8 cellular contexts compared by ENCODE assay signal in the genomic region with DNA sequence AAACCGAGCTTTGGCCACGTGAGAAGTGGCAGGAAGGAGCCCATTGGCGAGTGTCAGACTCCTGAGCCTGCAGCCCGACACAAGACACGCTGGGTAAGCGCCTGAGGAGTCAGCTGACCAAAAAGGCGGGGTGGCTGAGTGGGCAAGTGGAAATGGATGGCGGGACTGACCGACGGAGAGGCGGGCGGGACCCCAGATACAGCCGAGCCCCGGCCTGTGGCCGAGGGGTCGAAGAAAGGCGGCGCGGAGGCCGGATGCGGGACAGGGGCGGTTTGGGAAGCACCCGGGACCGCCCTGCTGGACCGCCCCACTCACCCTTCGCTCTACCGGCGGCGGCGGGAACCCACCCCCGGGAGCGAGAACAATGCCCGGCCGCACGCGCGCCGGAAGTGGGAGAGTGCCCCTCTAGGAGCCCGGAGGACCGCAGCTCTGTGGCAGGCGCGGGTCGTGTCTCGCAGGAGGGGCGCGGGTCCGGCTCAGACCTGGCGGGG. TPM values are rescaled to one million over a fixed set of nuclear protein-coding genes. Genes with fewer than 3 reads are reported as not detected.
A peak's percentile ranks its signal among the peaks of the same experiment; 100 is the strongest.
DNase-seq lines count a peak whose midpoint lies in the region; ATAC-seq, FAIRE-seq and TF ChIP-seq lines count a peak whose summit lies in the region.

No MANE protein-coding gene starts in this region.

- no peaks in the 10 kb centered on the region for H3K27me3 Mint-ChIP-seq in activated B cell treated with CpG ODN at 0.5 μM for 24 hours

- no peak for FAIRE-seq in keratinocyte (lab: Jason Lieb, UNC)

- no peaks in the 10 kb centered on the region for H3K27me3 ChIP-seq in keratinocyte (ENCODE audit: control insufficient read depth, extremely low read depth, insufficient read depth, low read length)

- no peaks in the 10 kb centered on the region for H3K9me1 ChIP-seq in keratinocyte (ENCODE audit: control insufficient read depth, extremely low read depth, insufficient read depth, low read length)

- dilution Hi-C loops in keratinocyte (cut with MboI; ENCODE audit: extremely low pct_ligation_motif_present, low sequenced_read_pairs): no loop called here

- peaks cover 4% of the 10 kb centered on the region for H3K9me3 ChIP-seq in keratinocyte (ENCODE audit: control insufficient read depth, low read depth, low read length)

- H3K36me3 ChIP-seq in keratinocyte (ENCODE audit: control insufficient read depth in 2 of 2, extremely low read depth in 1 of 2, insufficient read depth in 2 of 2, low read length in 2 of 2): peaks cover 0 to 2% of the 10 kb centered on the region in 2 experiments

- peaks cover 26% of the 10 kb centered on the region for H3K4me1 Mint-ChIP-seq in activated B cell treated with CpG ODN at 0.5 μM for 24 hours

- H3K9ac ChIP-seq in keratinocyte (ENCODE audit: control insufficient read depth, extremely low read depth, insufficient read depth, low read length): no peak overlapping the region

- H3K9me3 Mint-ChIP-seq in activated B cell treated with CpG ODN at 0.5 μM for 24 hours: peaks cover 12% of the 10 kb centered on the region

- no peak for TF ChIP-seq CTCF in activated B cell treated with CpG ODN at 0.5 μM for 24 hours (IDR thresholded peaks at IDR 0.05)
- no peak for TF ChIP-seq CTCF in keratinocyte (optimal IDR thresholded peaks at IDR 0.05 in 1 of 3, IDR thresholded peaks at IDR 0.05 in 1 of 3, conservative IDR thresholded peaks at IDR 0.05 in 1 of 3; ENCODE audit: extremely low read depth in 1 of 3, insufficient read depth in 2 of 3, low read length in 3 of 3)

- no peak overlapping the region for H3K27ac ChIP-seq in keratinocyte (ENCODE audit: control insufficient read depth, insufficient read depth, low read length)

- DNase-seq in activated B cell treated with CpG ODN at 0.5 μM for 24 hours (peak; percentile 72), brain pericyte (ENCODE audit: low read depth, low spot score) (peak; percentile 16), keratinocyte (ENCODE audit: low read depth, low spot score) (no peak), DMS 273 treated with DMSO at 0.1 percent for 48 hours (lab: John Stamatoyannopoulos, UW) (no peak), NCI-H1694 treated with DMSO at 0.1 percent for 48 hours (lab: John Stamatoyannopoulos, UW) (no peak)
- peak; percentile 31 to 51 for DNase-seq in stimulated activated CD4-positive, alpha-beta T cell treated with anti-CD3 and anti-CD28 coated beads, Interleukin-2, amount 100 ng/mL, for 48 hours

- CTCF ChIA-PET in activated B cell treated with CpG ODN at 0.5 μM for 24 hours (lab: Charles Lee): interaction anchor here (1.1 to 1.3 kb wide), 3 partner anchors 20 to 226 kb away, joined by 3 to 6 read pairs (median 3); partner anchors contain the start of gene MAPRE2

- POLR2A ChIA-PET in activated B cell treated with CpG ODN at 0.5 μM for 24 hours (lab: Charles Lee): interaction anchor here (0.6 to 4.4 kb wide), 23 partner anchors 10 to 918 kb away, joined by 3 to 94 read pairs (median 4); partner anchors contain the start of genes INO80C, MAPRE2, RMP24 and ZNF24

- no peaks in the 10 kb centered on the region for H3K79me2 ChIP-seq in keratinocyte (ENCODE audit: control insufficient read depth, insufficient read depth, low read length)

- ATAC-seq in GM18508 (IDR thresholded peaks at IDR 0.05; ENCODE audit: insufficient read depth, unreplicated experiment): peak; percentile 72
- peak; percentile 73 for ATAC-seq in HG03196 (IDR thresholded peaks at IDR 0.05; ENCODE audit: unreplicated experiment)
- ATAC-seq in activated B cell treated with CpG ODN at 0.5 μM for 24 hours (ENCODE audit: low read depth): peak; percentile 89

- H3K4me1 ChIP-seq in keratinocyte (ENCODE audit: control insufficient read depth, extremely low read depth, insufficient read depth, low read length): no peaks in the 10 kb centered on the region

- H3K4me3 ChIP-seq in keratinocyte (ENCODE audit: control insufficient read depth in 2 of 3, extremely low read depth in 1 of 3, insufficient read depth in 2 of 3, low read depth in 1 of 3, low read length in 3 of 3): peak overlapping the region in 1 of 3 experiments; percentile 54

- peaks cover 28% of the 10 kb centered on the region for H3K36me3 Mint-ChIP-seq in activated B cell treated with CpG ODN at 0.5 μM for 24 hours (ENCODE audit: low read depth)

- H3K4me2 ChIP-seq in keratinocyte (ENCODE audit: control insufficient read depth, extremely low read depth, insufficient read depth, low read depth, low read length): peak overlapping the region; percentile 16

- peak overlapping the region; percentile 6 for H2AFZ ChIP-seq in keratinocyte (ENCODE audit: control insufficient read depth, low read length)

- intact Hi-C loops in activated B cell treated with CpG ODN at 0.5 μM for 24 hours (cut with micrococcal nuclease): loop anchor here (1.0 to 5.0 kb wide), 7 partner anchors 19 to 862 kb away; partner anchors contain the start of genes ELP2, INO80C, SLC39A6 and ZNF24

- H3K4me3 Mint-ChIP-seq in activated B cell treated with CpG ODN at 0.5 μM for 24 hours: peak overlapping the region; percentile 94

- H3K27ac Mint-ChIP-seq in activated B cell treated with CpG ODN at 0.5 μM for 24 hours: peak overlapping the region; percentile 93

- H4K20me1 ChIP-seq in keratinocyte (ENCODE audit: control insufficient read depth, extremely low read depth, insufficient read depth, low read length): no peaks in the 10 kb centered on the region

RNA-seq across cellular contexts. Expression of gene ZSCAN30, which starts 22.8 kb away (rescaled TPM):
- 21.2 and 23.8 TPM in 2 replicates for total RNA-seq in activated B cell treated with CpG ODN at 0.5 μM for 24 hours
- polyA plus RNA-seq in keratinocyte: 8.4 to 13.6 TPM (median 11.3 TPM) in 3 replicates
- 4.8 TPM for polyA plus RNA-seq in keratinocyte (2011; ENCODE audit: low read depth)
- polyA plus RNA-seq in keratinocyte (2011; cell fraction: cytosol; rRNA removed): 4.4 and 5.6 TPM in 2 replicates
- 36.2 and 40.3 TPM in 2 replicates for polyA plus RNA-seq in keratinocyte (2011; cell fraction: nucleus; rRNA removed)
- polyA plus RNA-seq in keratinocyte (2012; ENCODE audit: low replicate concordance): 7.3 and 8.2 TPM in 2 replicates
- polyA minus RNA-seq in keratinocyte: 5.1 to 14.0 TPM (median 9.7 TPM) in 3 replicates
- polyA minus RNA-seq in keratinocyte (2011; cell fraction: cytosol; rRNA and poly(A)+ RNA removed): 10.9 TPM
- polyA minus RNA-seq in keratinocyte (2011; cell fraction: nucleus; rRNA and poly(A)+ RNA removed): 13.5 and 29.1 TPM in 2 replicates

RNA-seq across cellular contexts. Expression of gene ZNF397, which starts 26.4 kb away (rescaled TPM):
- 35.2 and 48.7 TPM in 2 replicates for total RNA-seq in activated B cell treated with CpG ODN at 0.5 μM for 24 hours
- 5.4 to 8.7 TPM (median 7.5 TPM) in 3 replicates for polyA plus RNA-seq in keratinocyte
- polyA plus RNA-seq in keratinocyte (2011; ENCODE audit: low read depth): 16.9 TPM
- polyA plus RNA-seq in keratinocyte (2011; cell fraction: cytosol; rRNA removed): 2.8 and 5.2 TPM in 2 replicates
- 15.3 and 19.9 TPM in 2 replicates for polyA plus RNA-seq in keratinocyte (2011; cell fraction: nucleus; rRNA removed)
- polyA plus RNA-seq in keratinocyte (2012; ENCODE audit: low replicate concordance): 7.7 and 9.3 TPM in 2 replicates
- polyA minus RNA-seq in keratinocyte: 1.5 to 8.2 TPM (median 7.5 TPM) in 3 replicates
- 5.6 TPM for polyA minus RNA-seq in keratinocyte (2011; cell fraction: cytosol; rRNA and poly(A)+ RNA removed)
- 6.3 and 11.7 TPM in 2 replicates for polyA minus RNA-seq in keratinocyte (2011; cell fraction: nucleus; rRNA and poly(A)+ RNA removed)

Comparison
In these comparisons a context has a peak if more than half of its experiments do, and no peak if none do; other contexts are left out.
1. DNase-seq: peak in activated B cell treated with CpG ODN at 0.5 μM for 24 hours (single experiment), brain pericyte (single experiment) and stimulated activated CD4-positive, alpha-beta T cell treated with anti-CD3 and anti-CD28 coated beads, Interleukin-2, amount 100 ng/mL, for 48 hours (2 of 2); none in keratinocyte (single experiment), DMS 273 treated with DMSO at 0.1 percent for 48 hours (single experiment) and NCI-H1694 treated with DMSO at 0.1 percent for 48 hours (single experiment).
2. Peak in every context shown above with its lines, with median percentiles within 50 percentile points of each other: ATAC-seq.